ENCODE assay signal across 24 cellular contexts in the genomic region with DNA sequence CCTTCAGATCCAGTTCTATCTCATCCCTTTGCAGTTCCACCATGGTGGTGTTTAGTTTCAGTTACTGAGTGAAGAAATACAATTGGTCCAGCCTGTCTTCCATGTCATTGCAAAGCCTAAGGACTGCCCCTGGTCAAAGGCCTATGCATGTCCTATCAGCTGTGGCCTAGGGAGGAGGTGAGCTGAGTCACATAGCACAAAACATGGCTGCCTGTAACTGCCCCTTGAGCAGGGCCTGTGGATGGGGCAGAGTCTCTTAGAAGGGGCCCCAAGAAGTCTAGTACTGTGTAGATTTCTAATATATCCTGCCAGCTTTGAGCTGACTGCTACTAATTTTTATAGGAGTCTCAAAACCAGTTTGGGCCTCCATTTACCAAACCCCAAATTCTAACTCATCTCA.
"Had no signal": no experiment of that assay in that cellular context is flagged by ENCODE, and none has a peak within 500 bp of the region (broad histone marks: within the 10 kb centered on the region; RNA-seq: fewer than 3 reads in every experiment).

No MANE protein-coding gene starts in this region.

- H3K36me3 ChIP-seq: colonic mucosa, gastroesophageal sphincter, heart right ventricle, left lung, neutrophil, pancreas, right lobe of liver, suprapubic skin, transverse colon, vagina had no signal

- ATAC-seq: esophagus mucosa; foreskin keratinocyte; gastroesophageal sphincter; heart right ventricle; left cardiac atrium; left lung; naive thymus-derived CD8-positive, alpha-beta T cell; pancreas; right lobe of liver; stimulated activated naive CD8-positive, alpha-beta T cell treated with anti-CD3 and anti-CD28 coated beads, Interleukin-15, amount 100 ng/mL, for 72 hours had no signal

- H3K27me3 ChIP-seq: colonic mucosa, foreskin keratinocyte, gastroesophageal sphincter, heart right ventricle, left lung, neutrophil, pancreas, right lobe of liver, suprapubic skin, transverse colon, vagina had no signal

- DNase-seq: colonic mucosa; effector CD8-positive, alpha-beta T cell; endodermal cell; foreskin keratinocyte; heart right ventricle; hippocampal formation; left cardiac atrium; left lung; naive thymus-derived CD8-positive, alpha-beta T cell; nephron progenitor cell; pancreas; right lobe of liver; small intestine; stimulated activated CD4-positive, alpha-beta T cell treated with anti-CD3 and anti-CD28 coated beads, Interleukin-15, amount 100 ng/mL, for 24 hours; stimulated activated CD4-positive, alpha-beta T cell treated with anti-CD3 and anti-CD28 coated beads, Interleukin-2, amount 100 ng/mL, for 48 hours; stimulated activated naive CD4-positive, alpha-beta T cell; stimulated activated naive CD8-positive, alpha-beta T cell treated with anti-CD3 and anti-CD28 coated beads, Interleukin-15, amount 100 ng/mL, for 72 hours; transverse colon had no signal

- H3K4me3 ChIP-seq: colonic mucosa, gastroesophageal sphincter, heart right ventricle, left lung, pancreas, right lobe of liver, suprapubic skin, transverse colon, vagina had no signal

- H3K4me1 ChIP-seq: colonic mucosa, foreskin keratinocyte, pancreas, right lobe of liver, transverse colon, vagina had no signal

- H3K9me3 ChIP-seq: colonic mucosa, gastroesophageal sphincter, heart right ventricle, left lung, neutrophil, pancreas, right lobe of liver, suprapubic skin, transverse colon, vagina had no signal

- H3K27ac ChIP-seq: colonic mucosa, epithelial cell of prostate, foreskin keratinocyte, gastroesophageal sphincter, heart right ventricle, left lung, neutrophil, pancreas, right lobe of liver, suprapubic skin, transverse colon, vagina had no signal
